Comparison of ENCODE assay signal across 28 cellular contexts in genomic region chr3:50331364-50331907, GRCh38.
"Had no signal": no experiment of that assay in that cellular context is flagged by ENCODE, and none has a peak within 500 bp of the region (broad histone marks: within the 10 kb centered on the region; RNA-seq: fewer than 3 reads in every experiment).

No MANE protein-coding gene starts in this region.

- H3K4me3 Mint-ChIP-seq: activated CD4-positive, alpha-beta memory T cell treated with anti-CD3 and anti-CD28 coated beads for 36 hours; activated CD4-positive, alpha-beta T cell treated with anti-CD3 and anti-CD28 coated beads, Interleukin-2, amount 10 ng/mL, durations not matched to agents 24 days and 14 days; activated naive CD8-positive, alpha-beta T cell; dendritic cell treated with granulocyte-macrophage colony-stimulating factor and Interleukin-4, amounts not matched to agents 40 ng/mL and 50 ng/mL, for 4 days; endodermal cell; mesothelial cell of epicardium; stimulated activated naive B cell treated with anti-CD40 and anti-IgM and Interleukin-4, amounts not matched to agents 10 μg/mL and 1 μg/mL and 100 μg/mL, for 72 hours had no signal

- H3K27ac ChIP-seq: foreskin keratinocyte, pancreas, psoas muscle, thyroid gland, upper lobe of right lung had no signal

- ATAC-seq: foreskin keratinocyte; heart right ventricle; left lung; naive thymus-derived CD4-positive, alpha-beta T cell; pancreas; psoas muscle; stimulated activated naive B cell treated with anti-CD40 and anti-IgM and Interleukin-4, amounts not matched to agents 10 μg/mL and 1 μg/mL and 100 μg/mL, for 72 hours; upper lobe of right lung had no signal

- H3K27me3 ChIP-seq: esophagus muscularis mucosa, foreskin keratinocyte, heart right ventricle, left lung, pancreas, stomach, thyroid gland, upper lobe of right lung had no signal

- H3K27ac Mint-ChIP-seq: activated CD4-positive, alpha-beta memory T cell treated with anti-CD3 and anti-CD28 coated beads for 36 hours; activated CD4-positive, alpha-beta T cell treated with anti-CD3 and anti-CD28 coated beads, Interleukin-2, amount 10 ng/mL, durations not matched to agents 24 days and 14 days; activated naive CD8-positive, alpha-beta T cell; activated T-helper 2 cell treated with anti-CD3 and anti-CD28 coated beads, Interferon-gamma antibody, Interleukin-2, Interleukin-4, amounts not matched to agents 10 μg/mL and 5 μg/mL and 100 μg/mL, durations not matched to agents 14 hours and 24 hours and 36 hours; dendritic cell treated with granulocyte-macrophage colony-stimulating factor and Interleukin-4, amounts not matched to agents 40 ng/mL and 50 ng/mL, for 4 days; endodermal cell; mesothelial cell of epicardium; stimulated activated naive B cell treated with anti-CD40 and anti-IgM and Interleukin-4, amounts not matched to agents 10 μg/mL and 1 μg/mL and 100 μg/mL, for 72 hours had no signal

- DNase-seq: activated CD4-positive, alpha-beta memory T cell treated with anti-CD3 and anti-CD28 coated beads for 36 hours; activated CD4-positive, alpha-beta T cell treated with anti-CD3 and anti-CD28 coated beads, Interleukin-2, amount 10 ng/mL, durations not matched to agents 24 days and 14 days; activated CD4-positive, CD25-positive, alpha-beta regulatory T cell treated with anti-CD3 and anti-CD28 coated beads, Interleukin-2, amount 50 U/mL, for 72 hours; activated T-cell treated with anti-CD3 and anti-CD28 coated beads, Interleukin-2, amount 50 U/mL, for 48 hours; amygdala; central memory CD4-positive, alpha-beta T cell; endodermal cell; foreskin keratinocyte; heart right ventricle; kidney glomerular epithelial cell; naive thymus-derived CD4-positive, alpha-beta T cell; nucleus accumbens; psoas muscle; stimulated activated CD4-positive, alpha-beta T cell treated with anti-CD3 and anti-CD28 coated beads, Interleukin-15, amount 100 ng/mL, for 24 hours; stimulated activated CD4-positive, alpha-beta T cell treated with anti-CD3 and anti-CD28 coated beads, Interleukin-2, amount 100 ng/mL, for 24 hours; stimulated activated naive B cell treated with anti-CD40 and anti-IgM and Interleukin-4, amounts not matched to agents 10 μg/mL and 1 μg/mL and 100 μg/mL, for 72 hours; stomach; T-helper 1 cell; thyroid gland; upper lobe of right lung had no signal

- H3K4me3 ChIP-seq: esophagus muscularis mucosa, heart right ventricle, left lung, pancreas, psoas muscle, smooth muscle cell, stomach, thyroid gland, upper lobe of right lung had no signal

- H3K9me3 Mint-ChIP-seq: activated CD4-positive, alpha-beta memory T cell treated with anti-CD3 and anti-CD28 coated beads for 36 hours; activated CD4-positive, alpha-beta T cell treated with anti-CD3 and anti-CD28 coated beads, Interleukin-2, amount 10 ng/mL, durations not matched to agents 24 days and 14 days; activated T-helper 2 cell treated with anti-CD3 and anti-CD28 coated beads, Interferon-gamma antibody, Interleukin-2, Interleukin-4, amounts not matched to agents 10 μg/mL and 5 μg/mL and 100 μg/mL, durations not matched to agents 14 hours and 24 hours and 36 hours; dendritic cell treated with granulocyte-macrophage colony-stimulating factor and Interleukin-4, amounts not matched to agents 40 ng/mL and 50 ng/mL, for 4 days; endodermal cell; mesothelial cell of epicardium; naive thymus-derived CD4-positive, alpha-beta T cell; stimulated activated naive B cell treated with anti-CD40 and anti-IgM and Interleukin-4, amounts not matched to agents 10 μg/mL and 1 μg/mL and 100 μg/mL, for 72 hours had no signal

- H3K36me3 Mint-ChIP-seq: activated naive CD8-positive, alpha-beta T cell had no signal

- H3K27me3 Mint-ChIP-seq: activated CD4-positive, alpha-beta memory T cell treated with anti-CD3 and anti-CD28 coated beads for 36 hours; activated CD4-positive, alpha-beta T cell treated with anti-CD3 and anti-CD28 coated beads, Interleukin-2, amount 10 ng/mL, durations not matched to agents 24 days and 14 days; activated naive CD8-positive, alpha-beta T cell; dendritic cell treated with granulocyte-macrophage colony-stimulating factor and Interleukin-4, amounts not matched to agents 40 ng/mL and 50 ng/mL, for 4 days; naive thymus-derived CD4-positive, alpha-beta T cell; stimulated activated naive B cell treated with anti-CD40 and anti-IgM and Interleukin-4, amounts not matched to agents 10 μg/mL and 1 μg/mL and 100 μg/mL, for 72 hours had no signal

- H3K9me3 ChIP-seq: esophagus muscularis mucosa, heart right ventricle, left lung, pancreas, psoas muscle, stomach, thyroid gland, upper lobe of right lung had no signal
